ENCODE assay signal across 8 cellular contexts in genomic region chr11:68270334-68271022, GRCh38. TPM values are rescaled to one million over a fixed set of nuclear protein-coding genes. Genes with fewer than 3 reads are reported as not detected.
A peak's percentile ranks its signal among the peaks of the same experiment; 100 is the strongest.
DNase-seq lines count a peak whose midpoint lies in the region; ATAC-seq and TF ChIP-seq lines count a peak whose summit lies in the region.

No MANE protein-coding gene starts in this region.

- no peaks in the 10 kb centered on the region for H4K20me1 ChIP-seq in MM.1S (ENCODE audit: insufficient read depth, low read length)

- no peak for DNase-seq in BJ (ENCODE audit: low read depth)
- DNase-seq in MM.1S, result no peak
- no peak for DNase-seq in NCI-H2196 treated with DMSO at 0.1 percent for 48 hours (lab: John Stamatoyannopoulos, UW; ENCODE audit: unreplicated experiment)
- DNase-seq in head of caudate nucleus, result no peak

- H3K27ac Mint-ChIP-seq in nephron, result peak overlapping the region; percentile 74 to 87 (median 83)

- no peaks in the 10 kb centered on the region for H3K9me2 ChIP-seq in MM.1S (replicated peaks; ENCODE audit: insufficient read depth, low read length)

- no peak for ATAC-seq in activated CD4-positive, CD25-positive, alpha-beta regulatory T cell treated with anti-CD3 and anti-CD28 coated beads, Interleukin-2, amount 50 U/mL, for 24 hours
- no peak for ATAC-seq in GM21367 (IDR thresholded peaks at IDR 0.05; ENCODE audit: unreplicated experiment)

- CTCF ChIA-PET in BJ (lab: Yijun Ruan, JAX), result interaction anchor here (0.7 to 3.0 kb wide), 11 partner anchors 11 to 171 kb away, joined by 3 to 28 read pairs (median 4); no protein-coding TSS in a partner anchor

- intact Hi-C loops in head of caudate nucleus (cut with DNase I), result no loop called here

- H3K27me3 Mint-ChIP-seq in nephron (ENCODE audit: low read depth), result no peaks in the 10 kb centered on the region

- H3K9me3 ChIP-seq in MM.1S (replicated peaks; ENCODE audit: insufficient read depth, low read length), result no peaks in the 10 kb centered on the region
- H3K9me3 ChIP-seq in duodenal mucosa (ENCODE audit: control insufficient read depth in 1 of 2, low read length in 2 of 2), result no peaks in the 10 kb centered on the region

- H3K9ac ChIP-seq in MM.1S (ENCODE audit: low read length) (peak overlapping the region; percentile 94), duodenal mucosa (ENCODE audit: low read depth in 1 of 2, low read length in 2 of 2) (peak overlapping the region; percentile 96)

- H2AFZ ChIP-seq in MM.1S (ENCODE audit: low read length), result 0 out of 2 replicates have a peak overlapping the region, but pooled peaks have one; percentile 34

- H3K4me2 ChIP-seq in MM.1S (ENCODE audit: low read depth, low read length), result peak overlapping the region; percentile 62

- H3K36me3 Mint-ChIP-seq in nephron (ENCODE audit: low read depth), result peaks cover 18% of the 10 kb centered on the region

- peak overlapping the region; percentile 95; the same call in 1 of the 2 replicates for H3K27ac ChIP-seq in MM.1S (ENCODE audit: low read length)
- peak overlapping the region; percentile 96 for H3K27ac ChIP-seq in duodenal mucosa (ENCODE audit: low read depth, low read length)

- H3K9me3 Mint-ChIP-seq in nephron, result no peaks in the 10 kb centered on the region

- peaks cover 51% of the 10 kb centered on the region for H3K79me2 ChIP-seq in MM.1S (ENCODE audit: low read length)

- H3K27me3 ChIP-seq in BJ (ENCODE audit: control insufficient read depth, insufficient read depth, low read length), result no peaks in the 10 kb centered on the region
- H3K27me3 ChIP-seq in MM.1S (replicated peaks; ENCODE audit: insufficient read depth, low read length), result no peaks in the 10 kb centered on the region
- no peaks in the 10 kb centered on the region for H3K27me3 ChIP-seq in duodenal mucosa (ENCODE audit: control insufficient read depth in 1 of 2, insufficient read depth in 2 of 2, low read length in 2 of 2)

- H3F3A ChIP-seq in MM.1S (ENCODE audit: insufficient read depth, low read length), result peaks cover 41% of the 10 kb centered on the region

- H3K4me3 Mint-ChIP-seq in nephron, result peak overlapping the region; percentile 89 to 99 (median 99)

- peak overlapping the region; percentile 98 for H3K4me3 ChIP-seq in BJ (ENCODE audit: low read depth, low read length)
- H3K4me3 ChIP-seq in MM.1S (ENCODE audit: low read length), result peak overlapping the region; percentile 89
- H3K4me3 ChIP-seq in duodenal mucosa (ENCODE audit: low read depth in 1 of 2, low read length in 2 of 2), result peak overlapping the region; percentile 76 to 89

- H3K4me1 ChIP-seq in MM.1S (ENCODE audit: low read length) (peaks cover 53% of the 10 kb centered on the region), duodenal mucosa (ENCODE audit: control insufficient read depth in 1 of 2, insufficient read depth in 2 of 2, low read length in 2 of 2) (peaks cover 42 to 43% of the 10 kb centered on the region in 2 donors)

- POLR2A ChIA-PET in BJ (lab: Charles Lee), result no interaction called here

- peaks cover 20% of the 10 kb centered on the region for H3K36me3 ChIP-seq in BJ (ENCODE audit: control insufficient read depth, insufficient read depth, low read length)
- no peaks in the 10 kb centered on the region for H3K36me3 ChIP-seq in MM.1S (replicated peaks; ENCODE audit: insufficient read depth, low read length)
- H3K36me3 ChIP-seq in duodenal mucosa (ENCODE audit: control insufficient read depth in 1 of 2, insufficient read depth in 2 of 2, low read length in 2 of 2), result peaks cover 25 to 26% of the 10 kb centered on the region in 2 donors

- peaks cover 36% of the 10 kb centered on the region for H3K4me1 Mint-ChIP-seq in nephron

- no peak for TF ChIP-seq CTCF in BJ (IDR thresholded peaks at IDR 0.05; ENCODE audit: insufficient read depth, low read depth, low read length)
- no peak for TF ChIP-seq CTCF in MM.1S (IDR thresholded peaks at IDR 0.05; ENCODE audit: low read length)
- TF ChIP-seq CTCF in nephron (IDR thresholded peaks at IDR 0.05; ENCODE audit: unreplicated experiment in 3 of 3), result no peak

RNA-seq across cellular contexts. Expression of gene C11orf24, which starts 1.3 kb away (rescaled TPM):
- 64.3 and 97.3 TPM in 2 replicates for polyA plus RNA-seq in BJ (2011; rRNA removed)
- 78.2 and 94.5 TPM in 2 replicates for polyA minus RNA-seq in BJ (2011; rRNA and poly(A)+ RNA removed)

RNA-seq across cellular contexts. Expression of gene LRP5, which starts 41.9 kb away (rescaled TPM):
- 7.0 and 11.5 TPM in 2 replicates for polyA plus RNA-seq in BJ (2011; rRNA removed)
- 13.7 and 18.2 TPM in 2 replicates for polyA minus RNA-seq in BJ (2011; rRNA and poly(A)+ RNA removed)

RNA-seq across cellular contexts. Expression of gene KMT5B, which starts 57.4 kb away (rescaled TPM):
- polyA plus RNA-seq in BJ (2011; rRNA removed), result 7.3 and 13.2 TPM in 2 replicates
- 7.9 and 13.6 TPM in 2 replicates for polyA minus RNA-seq in BJ (2011; rRNA and poly(A)+ RNA removed)
